Comparison of ENCODE assay signal across 9 cellular contexts in the genomic region with DNA sequence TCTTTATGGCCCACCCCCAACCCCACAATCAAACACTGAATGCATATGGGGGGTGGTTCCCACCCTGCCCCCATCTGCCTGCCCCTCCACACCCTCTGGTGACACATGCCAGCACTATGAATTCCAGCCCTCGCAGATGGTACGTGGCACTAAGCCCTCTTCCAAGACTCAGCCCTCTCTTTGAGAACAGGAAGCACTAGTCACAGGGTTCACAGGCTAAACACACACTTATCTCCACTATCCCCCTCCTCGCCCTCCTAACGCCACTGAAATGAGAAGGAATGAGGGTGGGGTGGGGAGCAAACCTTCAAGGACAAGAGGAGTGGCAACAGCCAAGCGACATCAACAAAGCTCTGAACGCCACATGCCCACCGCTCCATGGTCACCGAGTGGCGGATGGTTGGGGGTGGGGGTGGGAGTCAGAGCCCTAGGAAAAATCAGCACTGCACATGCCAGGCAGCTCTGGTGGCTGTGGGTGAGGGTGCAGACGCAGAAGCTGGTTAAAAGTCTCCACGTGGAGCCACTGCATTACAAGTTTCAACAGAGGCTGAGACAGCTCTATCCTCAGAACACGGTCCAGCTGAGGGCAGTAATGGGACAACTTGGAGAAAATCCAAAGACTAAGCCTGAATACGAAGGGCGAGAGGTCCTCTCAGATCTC. TPM values are rescaled to one million over a fixed set of nuclear protein-coding genes. Genes with fewer than 3 reads are reported as not detected.
DNase-seq lines count a peak whose midpoint lies in the region; ATAC-seq and TF ChIP-seq lines count a peak whose summit lies in the region.
"Had no signal": no experiment of that assay in that cellular context is flagged by ENCODE, and none has a peak within 500 bp of the region (broad histone marks: within the 10 kb centered on the region; RNA-seq: fewer than 3 reads in every experiment).

No MANE protein-coding gene starts in this region.

- H3K4me3 ChIP-seq in body of pancreas (no peak overlapping the region), iPS-18a (ENCODE audit: low read length) (no peak overlapping the region), smooth muscle cell (peak overlapping the region; percentile 1)

- H3K23ac ChIP-seq in H9 (ENCODE audit: insufficient read length, low read depth, low read length): no peak overlapping the region

- H4K20me1 ChIP-seq in H9 (ENCODE audit: control insufficient read depth, insufficient read depth, insufficient read length) (no peaks in the 10 kb centered on the region), smooth muscle cell (ENCODE audit: low read depth) (no peaks in the 10 kb centered on the region)

- H2AFZ ChIP-seq in H9 (ENCODE audit: low read length) (no peak overlapping the region), smooth muscle cell (ENCODE audit: low read depth) (no peak overlapping the region)

- WGBS in H9 (ENCODE audit: extremely low coverage, insufficient read length, low lambda C conversion rate): no CpG with 5 or more reads among the region's 14 CpGs
- 10 to 23% methylated on average over 9 to 14 of the region's 14 CpGs for WGBS in body of pancreas, 2 donors
- 19% methylated on average over 14 of the region's 14 CpGs for WGBS in smooth muscle cell (ENCODE audit: low lambda C conversion rate)

- no peak overlapping the region for H3K18ac ChIP-seq in H9 (ENCODE audit: insufficient read length, low read depth, low read length)

- TF ChIP-seq CTCF in H9 (conservative IDR thresholded peaks at IDR 0.05) (no peak), body of pancreas (IDR thresholded peaks at IDR 0.05) (peak in 4 of 7 experiments; percentile 26 to 38 (median 30)), smooth muscle cell (IDR thresholded peaks at IDR 0.05; ENCODE audit: borderline replicate concordance, insufficient read depth, poor library complexity, severe bottlenecking) (no peak)

- H3K36me3 ChIP-seq in body of pancreas (replicated peaks in 1 of 2; ENCODE audit: insufficient read depth in 1 of 2, low read depth in 2 of 2): peaks cover 0 to 5% of the 10 kb centered on the region in 2 donors
- peaks cover 17% of the 10 kb centered on the region for H3K36me3 ChIP-seq in iPS-18a (ENCODE audit: control insufficient read depth, low read depth, low read length)
- H3K36me3 ChIP-seq in smooth muscle cell (ENCODE audit: low read depth): no peaks in the 10 kb centered on the region

- peaks cover 24% of the 10 kb centered on the region for H3F3A ChIP-seq in smooth muscle cell (ENCODE audit: low read depth)

- DNase-seq in H9: no peak
- peak in 3 of 4 donors; percentile 55 to 71 (median 56) for DNase-seq in body of pancreas
- no peak for DNase-seq in smooth muscle cell (lab: John Stamatoyannopoulos, UW; ENCODE audit: unreplicated experiment)
- no peak for DNase-seq in stimulated activated CD4-positive, alpha-beta T cell treated with anti-CD3 and anti-CD28 coated beads, Interleukin-15, amount 100 ng/mL, for 24 hours
- DNase-seq in iPS-NIHi11 (ENCODE audit: low spot score): no peak
- no peak for DNase-seq in activated CD4-positive, alpha-beta T cell treated with anti-CD3 and anti-CD28 coated beads for 48 hours
- DNase-seq: NCI-H82 had no signal

- H3K4me1 Mint-ChIP-seq in H9: peaks cover 23 to 45% of the 10 kb centered on the region in 2 experiments

- TF ChIP-seq POLR2A in body of pancreas (IDR thresholded peaks at IDR 0.05): no peak

- H3K36me3 Mint-ChIP-seq in H9 (ENCODE audit: insufficient read depth in 1 of 3, low read depth in 3 of 3): peaks cover 11 to 44% (median 44%) of the 10 kb centered on the region in 3 experiments; a peak in 6 of 7 replicates

- H4K91ac ChIP-seq in H9 (ENCODE audit: insufficient read length, low read depth, low read length): no peak overlapping the region

- H3K79me2 ChIP-seq in H9 (ENCODE audit: insufficient read depth, low read length): no peaks in the 10 kb centered on the region
- H3K79me2 ChIP-seq in smooth muscle cell (ENCODE audit: low read depth): no peaks in the 10 kb centered on the region

- ATAC-seq in body of pancreas: peak; percentile 60
- ATAC-seq in GM21786 (IDR thresholded peaks at IDR 0.05; ENCODE audit: unreplicated experiment): no peak

- H3K27ac ChIP-seq in H9 (ENCODE audit: insufficient read length, low read depth, low read length) (no peak overlapping the region), body of pancreas (peak overlapping the region; percentile 47 to 74 (median 60)), iPS-18a (ENCODE audit: low read length) (peak overlapping the region; percentile 13), smooth muscle cell (ENCODE audit: low read depth) (peak overlapping the region; percentile 94)

- H3K4me3 Mint-ChIP-seq in H9: no peak overlapping the region

- no peak overlapping the region for H2AK5ac ChIP-seq in H9 (ENCODE audit: insufficient read length, low read length)

- H2BK12ac ChIP-seq in H9 (ENCODE audit: insufficient read length, low read depth, low read length): no peak overlapping the region

- H3K9me3 ChIP-seq in H9 (ENCODE audit: control insufficient read depth, low read depth, low read length) (no peaks in the 10 kb centered on the region), body of pancreas (no peaks in the 10 kb centered on the region), iPS-18a (ENCODE audit: control insufficient read depth, low read depth, low read length) (no peaks in the 10 kb centered on the region), smooth muscle cell (replicated peaks; ENCODE audit: low read depth) (no peaks in the 10 kb centered on the region)

- H2BK20ac ChIP-seq in H9 (ENCODE audit: low read depth, low read length, poor library complexity, severe bottlenecking): no peak overlapping the region

- H3K4me2 ChIP-seq in H9 (ENCODE audit: insufficient read depth, insufficient read length, low read length): no peak overlapping the region
- peak overlapping the region; percentile 64 for H3K4me2 ChIP-seq in smooth muscle cell

- H2BK5ac ChIP-seq in H9 (ENCODE audit: insufficient read length, low read length): no peak overlapping the region

- H4K5ac ChIP-seq in H9 (ENCODE audit: insufficient read length, low read depth, low read length): no peak overlapping the region

- H3K4me1 ChIP-seq in H9 (ENCODE audit: insufficient read depth, low read length) (no peaks in the 10 kb centered on the region), body of pancreas (peaks cover 20% of the 10 kb centered on the region), iPS-18a (ENCODE audit: control insufficient read depth, low read depth, low read length) (peaks cover 14% of the 10 kb centered on the region), smooth muscle cell (ENCODE audit: low read depth) (peaks cover 29% of the 10 kb centered on the region)

- H3K56ac ChIP-seq in H9 (ENCODE audit: insufficient read length, low read depth, low read length): no peak overlapping the region

- no peaks in the 10 kb centered on the region for H3K27me3 Mint-ChIP-seq in H9 (ENCODE audit: low read depth)

- no peak overlapping the region for H3K4ac ChIP-seq in H9 (ENCODE audit: low read depth, low read length)

- no peak overlapping the region for H3T11ph ChIP-seq in H9 (ENCODE audit: low read length)

- H3K27ac Mint-ChIP-seq in H9: peak overlapping the region in 2 of 3 experiments; percentile 65 to 79; a peak in 2 of 7 replicates

- H2BK15ac ChIP-seq in H9 (ENCODE audit: low read depth, low read length): no peak overlapping the region

- H3K9ac ChIP-seq in H9 (ENCODE audit: extremely low read depth, insufficient read length, low read length) (no peak overlapping the region), iPS-18a (ENCODE audit: low read length) (no peak overlapping the region), smooth muscle cell (ENCODE audit: low read depth) (peak overlapping the region; percentile 71)

- H3K27me3 ChIP-seq in H9 (ENCODE audit: insufficient read depth, low read length) (no peaks in the 10 kb centered on the region), body of pancreas (no peaks in the 10 kb centered on the region), iPS-18a (ENCODE audit: control insufficient read depth, insufficient read depth, low read length) (no peaks in the 10 kb centered on the region), smooth muscle cell (ENCODE audit: low read depth) (no peaks in the 10 kb centered on the region)

- H2BK120ac ChIP-seq in H9 (ENCODE audit: low read depth, low read length, poor library complexity, severe bottlenecking): no peak overlapping the region

- H3K9me3 Mint-ChIP-seq in H9: no peaks in the 10 kb centered on the region; a peak in 2 of 5 replicates

- H3K79me1 ChIP-seq in H9 (ENCODE audit: insufficient read depth, low read depth, low read length, poor library complexity, severe bottlenecking): no peaks in the 10 kb centered on the region

- no peak overlapping the region for H3K14ac ChIP-seq in H9 (ENCODE audit: insufficient read depth, low read length)

- H3K23me2 ChIP-seq in H9 (ENCODE audit: insufficient read length, low read depth, low read length, poor library complexity, severe bottlenecking): no peaks in the 10 kb centered on the region

- H4K8ac ChIP-seq in H9 (replicated peaks; ENCODE audit: insufficient read length, low read depth, low read length): no peak overlapping the region

- intact Hi-C loops in body of pancreas (cut with DNase I): no loop called here

RNA-seq across cellular contexts. Expression of a gene that starts 33.6 kb away (rescaled TPM):
- total RNA-seq in H9 (2021) (51.7 and 58.5 TPM in 2 replicates), body of pancreas (10 to 100 TPM; 28.7 to 31.4 TPM), smooth muscle cell (34.1 and 54.4 TPM in 2 replicates)
- 96.0 and 96.3 TPM in 2 replicates for polyA plus RNA-seq in smooth muscle cell

RNA-seq across cellular contexts. Expression of a gene that starts 37.4 kb away (rescaled TPM):
- total RNA-seq in H9 (2021) (5.8 and 6.7 TPM in 2 replicates), body of pancreas (10 to 100 TPM; 16.9 to 35.6 TPM), smooth muscle cell (51.2 and 52.4 TPM in 2 replicates)
- polyA plus RNA-seq in smooth muscle cell: 48.2 and 53.4 TPM in 2 replicates

RNA-seq across cellular contexts. Expression of a gene that starts 57.6 kb away (rescaled TPM):
- total RNA-seq in H9 (2021): 22.1 and 24.1 TPM in 2 replicates
- 10 to 100 TPM; 41.5 to 68.0 TPM for total RNA-seq in body of pancreas
- total RNA-seq in smooth muscle cell: 6.1 and 19.4 TPM in 2 replicates
- polyA plus RNA-seq in smooth muscle cell: 8.6 and 8.9 TPM in 2 replicates

Comparison
In these comparisons a context has a peak if more than half of its experiments do, and no peak if none do; other contexts are left out.
1. DNase-seq: peak in body of pancreas (3 of 4); none in H9 (single experiment), smooth muscle cell (single experiment), stimulated activated CD4-positive, alpha-beta T cell treated with anti-CD3 and anti-CD28 coated beads, Interleukin-15, amount 100 ng/mL, for 24 hours (single experiment), iPS-NIHi11 (single experiment) and activated CD4-positive, alpha-beta T cell treated with anti-CD3 and anti-CD28 coated beads for 48 hours (single experiment).
2. CTCF ChIP-seq: peak in body of pancreas (4 of 7); none in H9 (single experiment) and smooth muscle cell (single experiment).